ENCODE assay signal across 8 cellular contexts in the genomic region with DNA sequence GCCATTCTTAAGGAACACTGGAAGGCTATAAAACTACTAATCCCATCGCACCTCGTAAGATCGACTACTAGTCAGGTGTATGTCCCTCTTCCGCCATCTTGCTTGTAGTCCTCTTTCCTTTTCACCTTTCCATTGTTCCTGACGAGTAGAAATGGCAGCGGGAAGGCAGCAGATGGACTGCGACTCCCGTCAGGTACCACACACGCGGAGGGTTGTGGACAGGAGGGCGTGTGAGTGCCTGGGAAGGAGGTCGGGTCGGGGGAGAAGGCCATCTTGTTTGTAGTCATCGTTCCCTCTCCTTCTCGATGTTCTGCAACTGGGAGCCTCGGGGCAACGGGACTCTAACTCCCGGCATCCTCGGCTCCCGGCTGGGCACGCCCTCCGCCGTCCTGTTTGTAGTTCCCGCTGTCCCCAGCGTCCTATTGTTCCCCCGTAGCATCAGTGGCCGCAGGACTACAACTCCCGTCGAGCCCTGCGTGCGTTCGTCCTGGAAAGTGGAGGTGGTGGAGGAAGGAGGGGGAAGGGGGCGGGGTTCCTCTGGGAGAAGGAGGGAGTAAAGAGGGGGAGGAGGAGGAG. TPM values are rescaled to one million over a fixed set of nuclear protein-coding genes. Genes with fewer than 3 reads are reported as not detected.
A peak's percentile ranks its signal among the peaks of the same experiment; 100 is the strongest.
DNase-seq lines count a peak whose midpoint lies in the region; ATAC-seq and TF ChIP-seq lines count a peak whose summit lies in the region.

No MANE protein-coding gene starts in this region.

- H3K36me3 ChIP-seq in BE2C (no peaks in the 10 kb centered on the region), kidney epithelial cell (ENCODE audit: control insufficient read depth, insufficient read depth, low read length) (no peaks in the 10 kb centered on the region)

- peak; percentile 99 for DNase-seq in BE2C
- DNase-seq in NCI-H524 treated with DMSO at 0.1 percent for 48 hours (lab: John Stamatoyannopoulos, UW), result peak; percentile 100
- DNase-seq in activated CD4-positive, alpha-beta T cell treated with anti-CD3 and anti-CD28 coated beads for 4 hours, result peak; percentile 95 to 96
- DNase-seq in choroid plexus epithelial cell (ENCODE audit: low read depth), result peak; percentile 100
- DNase-seq in kidney epithelial cell (ENCODE audit: low read depth), result peak; percentile 96
- DNase-seq in stimulated activated CD4-positive, alpha-beta T cell treated with anti-CD3 and anti-CD28 coated beads, Interleukin-15, amount 100 ng/mL, for 1 hour (ENCODE audit: low read depth in 1 of 2, low spot score in 1 of 2), result peak; percentile 87

- H3K27me3 ChIP-seq in BE2C (no peaks in the 10 kb centered on the region), kidney epithelial cell (ENCODE audit: control insufficient read depth, insufficient read depth, low read length) (no peaks in the 10 kb centered on the region)

- peaks cover 3% of the 10 kb centered on the region; the same call in 1 of the 2 replicates for H3K4me1 ChIP-seq in BE2C

- TF ChIP-seq CTCF in BE2C (IDR thresholded peaks at IDR 0.05; ENCODE audit: low read depth, low read length) (no peak), choroid plexus epithelial cell (conservative IDR thresholded peaks at IDR 0.05; ENCODE audit: low read depth, low read length) (no peak), kidney epithelial cell (IDR thresholded peaks at IDR 0.05; ENCODE audit: insufficient read depth, low read length, poor library complexity, severe bottlenecking) (no peak)

- peak; percentile 56 for ATAC-seq in GM19351 (IDR thresholded peaks at IDR 0.05; ENCODE audit: unreplicated experiment)
- ATAC-seq in HG03469 (IDR thresholded peaks at IDR 0.05; ENCODE audit: unreplicated experiment), result peak; percentile 53

- peak overlapping the region; percentile 99 for H3K4me3 ChIP-seq in BE2C (ENCODE audit: low read depth, low read length)
- peak overlapping the region; percentile 97 for H3K4me3 ChIP-seq in choroid plexus epithelial cell (ENCODE audit: low read depth, low read length)
- peak overlapping the region; percentile 58 for H3K4me3 ChIP-seq in kidney epithelial cell (ENCODE audit: low read depth, low read length)

- H3K9me3 ChIP-seq in BE2C, result no peaks in the 10 kb centered on the region

RNA-seq across cellular contexts. Expression of gene FBXL19, which starts 0.3 kb away (rescaled TPM):
- polyA plus RNA-seq in BE2C (2012; ENCODE audit: insufficient read depth, insufficient read length, low read depth), result 33.4 TPM
- 36.4 and 37.9 TPM in 2 replicates for total RNA-seq in kidney epithelial cell

RNA-seq across cellular contexts. Expression of gene ORAI3, which starts 25.8 kb away (rescaled TPM):
- polyA plus RNA-seq in BE2C (2012; ENCODE audit: insufficient read depth, insufficient read length, low read depth), result 3.1 TPM
- total RNA-seq in kidney epithelial cell, result 35.3 and 37.9 TPM in 2 replicates

RNA-seq across cellular contexts. Expression of gene CTF1, which starts 26.6 kb away (rescaled TPM):
- polyA plus RNA-seq in BE2C (2012; ENCODE audit: insufficient read depth, insufficient read length, low read depth), result 0.36 TPM
- total RNA-seq in kidney epithelial cell, result 1.4 and 2.1 TPM in 2 replicates

RNA-seq across cellular contexts. Expression of gene BCL7C, which starts 29.2 kb away (rescaled TPM):
- 26.3 TPM for polyA plus RNA-seq in BE2C (2012; ENCODE audit: insufficient read depth, insufficient read length, low read depth)
- 43.1 and 46.3 TPM in 2 replicates for total RNA-seq in kidney epithelial cell

RNA-seq across cellular contexts. Expression of gene SETD1A, which starts 34.5 kb away (rescaled TPM):
- 99.1 TPM for polyA plus RNA-seq in BE2C (2012; ENCODE audit: insufficient read depth, insufficient read length, low read depth)
- total RNA-seq in kidney epithelial cell, result 7.2 TPM in 2 replicates

Comparison
In these comparisons a context has a peak if more than half of its experiments do, and no peak if none do; other contexts are left out.
1. Peak in every context shown above with its lines: DNase-seq, ATAC-seq and H3K4me3 ChIP-seq.